Comparison of ENCODE assay signal across 1 cellular context in genomic region chr12:75766263-75767160, GRCh38.
TF ChIP-seq lines count a peak whose summit lies in the region.

No MANE protein-coding gene starts in this region.

TF ChIP-seq in HCT116, 20 proteins besides CTCF, POLR2A, EP300 and RAD21 (continued from another document):
- TF ChIP-seq EZH2phosphoT487 (IDR thresholded peaks at IDR 0.05; ENCODE audit: borderline replicate concordance) (no peak), TCF7L2 (IDR thresholded peaks at IDR 0.05; ENCODE audit: borderline replicate concordance, extremely low read depth, insufficient read depth, insufficient read length) (peak; percentile 97), REST (IDR thresholded peaks at IDR 0.05; ENCODE audit: low read depth) (no peak), POLR2AphosphoS5 (IDR thresholded peaks at IDR 0.05; ENCODE audit: low read depth, low read length) (peak; percentile 56; the same call in 1 of the 2 replicates), ELF1 (IDR thresholded peaks at IDR 0.05; ENCODE audit: borderline replicate concordance, low read depth) (no peak), FOSL1 (IDR thresholded peaks at IDR 0.05; ENCODE audit: low read depth) (peak; percentile 76), JUND (IDR thresholded peaks at IDR 0.05) (peak; percentile 90), CEBPB (IDR thresholded peaks at IDR 0.05; ENCODE audit: low read depth) (peak; percentile 73), YY1 (IDR thresholded peaks at IDR 0.05; ENCODE audit: extremely low read depth, insufficient replicate concordance, low read depth, low read length) (no peak)
- TF ChIP-seq, protein P1, sequence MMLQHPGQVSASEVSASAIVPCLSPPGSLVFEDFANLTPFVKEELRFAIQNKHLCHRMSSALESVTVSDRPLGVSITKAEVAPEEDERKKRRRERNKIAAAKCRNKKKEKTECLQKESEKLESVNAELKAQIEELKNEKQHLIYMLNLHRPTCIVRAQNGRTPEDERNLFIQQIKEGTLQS (IDR thresholded peaks at IDR 0.05): 0 out of 2 replicates have a peak, but pooled peaks have one; percentile 24
